In genomic region chr7:140497241-140497769, GRCh38 we compare ENCODE assay signal across 1 cellular context.
A peak's percentile ranks its signal among the peaks of the same experiment; 100 is the strongest.
TF ChIP-seq lines count a peak whose summit lies in the region.

No MANE protein-coding gene starts in this region.

TF ChIP-seq in K562, 482 proteins besides CTCF, POLR2A, EP300 and RAD21 (continued from another document):
- TF ChIP-seq MITF (IDR thresholded peaks at IDR 0.05) (no peak), TRIM24 (IDR thresholded peaks at IDR 0.05) (no peak), SOX6 (IDR thresholded peaks at IDR 0.05) (peak; percentile 91), JUND (IDR thresholded peaks at IDR 0.05; ENCODE audit: borderline replicate concordance, low read depth, low read length) (peak; percentile 48; the same call in 1 of the 2 replicates), JUND (tag; IDR thresholded peaks at IDR 0.05; ENCODE audit: borderline replicate concordance, low read depth, low read length) (no peak), CUX1 (CRISPR knock-in tag; IDR thresholded peaks at IDR 0.05) (no peak), SPI1 (IDR thresholded peaks at IDR 0.05; ENCODE audit: borderline replicate concordance, low read depth, low read length) (0 out of 2 replicates have a peak, but pooled peaks have one; percentile 29), POLR3G (IDR thresholded peaks at IDR 0.05; ENCODE audit: extremely low read depth, insufficient read length, insufficient replicate concordance) (no peak), NRF1 (conservative IDR thresholded peaks at IDR 0.05 in 1 of 2, IDR thresholded peaks at IDR 0.05 in 1 of 2) (no peak)
